Comparison of ENCODE assay signal across 7 cellular contexts in genomic region chr9:75566813-75567212, GRCh38.
DNase-seq lines count a peak whose midpoint lies in the region; ATAC-seq and TF ChIP-seq lines count a peak whose summit lies in the region.
"Not testable (repeated sequence)": the region's sequence is repeated elsewhere in the genome, so short reads cannot be mapped to it uniquely, and the experiment has no call there.

No MANE protein-coding gene starts in this region.

- ATAC-seq in left colon, result peak; percentile 65
- ATAC-seq in right lobe of liver, result not testable (repeated sequence)

- not testable (repeated sequence) for H3K27me3 ChIP-seq in right lobe of liver

- not testable (repeated sequence) for H3K27me3 Mint-ChIP-seq in nephron progenitor cell (ENCODE audit: low read depth, poor library complexity); type B pancreatic cell

- not testable (repeated sequence) for TF ChIP-seq POLR2A in right lobe of liver (IDR thresholded peaks at IDR 0.05)

- not testable (repeated sequence) for H3K27ac ChIP-seq in right lobe of liver

- intact Hi-C loops in left colon (cut with DNase I, micrococcal nuclease); right lobe of liver (cut with DNase I): not testable (repeated sequence)

- not testable (repeated sequence) for H3K4me1 ChIP-seq in right lobe of liver

- H3K4me3 ChIP-seq in right lobe of liver, result not testable (repeated sequence)

- H3K9me3 Mint-ChIP-seq in nephron progenitor cell, result peaks cover 57% of the 10 kb centered on the region
- H3K9me3 Mint-ChIP-seq in type B pancreatic cell, result peaks cover 23% of the 10 kb centered on the region

- TF ChIP-seq CTCF in right lobe of liver (IDR thresholded peaks at IDR 0.05); nephron progenitor cell (IDR thresholded peaks at IDR 0.05); type B pancreatic cell (conservative IDR thresholded peaks at IDR 0.05): not testable (repeated sequence)

- peak overlapping the region; percentile 96 for H3K27ac Mint-ChIP-seq in nephron progenitor cell
- H3K27ac Mint-ChIP-seq in type B pancreatic cell, result not testable (repeated sequence)

- not testable (repeated sequence) for H3K9me3 ChIP-seq in right lobe of liver

- peaks cover 54% of the 10 kb centered on the region for H3K4me1 Mint-ChIP-seq in nephron progenitor cell
- peaks cover 20% of the 10 kb centered on the region for H3K4me1 Mint-ChIP-seq in type B pancreatic cell (ENCODE audit: unreplicated experiment)

- H3K4me3 Mint-ChIP-seq in nephron progenitor cell, result peak overlapping the region; percentile 2
- H3K4me3 Mint-ChIP-seq in type B pancreatic cell, result peak overlapping the region; percentile 4

- DNase-seq in DMS53 treated with DMSO at 0.1 percent for 48 hours (lab: John Stamatoyannopoulos, UW; ENCODE audit: unreplicated experiment) (peak; percentile 15), NCI-H1417 (lab: John Stamatoyannopoulos, UW) (peak in 2 of 3 experiments; percentile 5 to 39), SW480 (ENCODE audit: low spot score) (peak; percentile 76), left colon (peak; percentile 49 to 83), right lobe of liver (peak in 2 of 3 donors; percentile 24 to 45), nephron progenitor cell (peak; percentile 4)
- DNase-seq in type B pancreatic cell (ENCODE audit: extremely low spot score, unreplicated experiment), result not testable (repeated sequence)

- peaks cover 33% of the 10 kb centered on the region for H3K36me3 Mint-ChIP-seq in nephron progenitor cell (ENCODE audit: low read depth)
- H3K36me3 Mint-ChIP-seq in type B pancreatic cell, result not testable (repeated sequence)

- not testable (repeated sequence) for H3K36me3 ChIP-seq in right lobe of liver

- WGBS in right lobe of liver (ENCODE audit: insufficient coverage, low coverage, low lambda C conversion rate, missing lambda C conversion rate), result no CpG with 5 or more reads among the region's 2 CpGs
